ENCODE assay signal across 2 cellular contexts in genomic region chr5:158351485-158352140, GRCh38.
TF ChIP-seq lines count a peak whose summit lies in the region.

No MANE protein-coding gene starts in this region.

TF ChIP-seq in HEK293, 187 proteins besides CTCF, POLR2A, EP300 and RAD21 (continued from another document):
- TF ChIP-seq, protein P1, sequence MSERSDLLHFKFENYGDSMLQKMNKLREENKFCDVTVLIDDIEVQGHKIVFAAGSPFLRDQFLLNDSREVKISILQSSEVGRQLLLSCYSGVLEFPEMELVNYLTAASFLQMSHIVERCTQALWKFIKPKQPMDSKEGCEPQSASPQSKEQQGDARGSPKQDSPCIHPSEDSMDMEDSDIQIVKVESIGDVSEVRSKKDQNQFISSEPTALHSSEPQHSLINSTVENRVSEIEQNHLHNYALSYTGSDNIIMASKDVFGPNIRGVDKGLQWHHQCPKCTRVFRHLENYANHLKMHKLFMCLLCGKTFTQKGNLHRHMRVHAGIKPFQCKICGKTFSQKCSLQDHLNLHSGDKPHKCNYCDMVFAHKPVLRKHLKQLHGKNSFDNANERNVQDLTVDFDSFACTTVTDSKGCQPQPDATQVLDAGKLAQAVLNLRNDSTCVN (tag by site-specific recombination; optimal IDR thresholded peaks at IDR 0.05): no peak
- TF ChIP-seq ZNF549 (tag by site-specific recombination; IDR thresholded peaks at IDR 0.05) (no peak), WT1 (tag by site-specific recombination; IDR thresholded peaks at IDR 0.05) (no peak), ZNF2 (tag by site-specific recombination; IDR thresholded peaks at IDR 0.05) (no peak), ZNF473 (tag by site-specific recombination; IDR thresholded peaks at IDR 0.05) (no peak), ZNF350 (tag by site-specific recombination; IDR thresholded peaks at IDR 0.05) (no peak)

TF ChIP-seq in WTC11, 78 proteins besides CTCF, POLR2A, EP300 and RAD21 (continued from another document):
- TF ChIP-seq OVOL2 (CRISPR knock-in tag; IDR thresholded peaks at IDR 0.05; ENCODE audit: borderline replicate concordance) (no peak), ZNF416 (CRISPR knock-in tag; IDR thresholded peaks at IDR 0.05) (no peak), ZNF532 (CRISPR knock-in tag; IDR thresholded peaks at IDR 0.05; ENCODE audit: borderline replicate concordance) (no peak), SMAD4 (CRISPR knock-in tag; IDR thresholded peaks at IDR 0.05) (no peak), ESRRA (CRISPR knock-in tag; IDR thresholded peaks at IDR 0.05; ENCODE audit: borderline replicate concordance) (no peak), USF1 (CRISPR knock-in tag; IDR thresholded peaks at IDR 0.05) (no peak)
